ENCODE assay signal across 1 cellular context in genomic region chr19:33683881-33684549, GRCh38.
TF ChIP-seq lines count a peak whose summit lies in the region.

No MANE protein-coding gene starts in this region.

TF ChIP-seq in HepG2, 621 proteins besides CTCF, POLR2A, EP300 and RAD21 (continued from another document):
- TF ChIP-seq ZUFSP (CRISPR knock-in tag; IDR thresholded peaks at IDR 0.05; ENCODE audit: borderline replicate concordance) (no peak), MTA3 (CRISPR knock-in tag; IDR thresholded peaks at IDR 0.05) (no peak), ZNF598 (CRISPR knock-in tag; IDR thresholded peaks at IDR 0.05; ENCODE audit: borderline replicate concordance) (no peak), CAMTA2 (CRISPR knock-in tag; IDR thresholded peaks at IDR 0.05; ENCODE audit: borderline replicate concordance) (no peak), ZNF616 (CRISPR knock-in tag; IDR thresholded peaks at IDR 0.05; ENCODE audit: low read depth) (no peak), CREM (IDR thresholded peaks at IDR 0.05) (no peak), CREM (CRISPR knock-in tag; IDR thresholded peaks at IDR 0.05) (no peak), ZNF749 (CRISPR knock-in tag; IDR thresholded peaks at IDR 0.05; ENCODE audit: borderline replicate concordance) (no peak), ZNF180 (CRISPR knock-in tag; IDR thresholded peaks at IDR 0.05; ENCODE audit: borderline replicate concordance, low read depth) (no peak), RNF2 (conservative IDR thresholded peaks at IDR 0.05; ENCODE audit: low read depth) (no peak), IRF2 (CRISPR knock-in tag; IDR thresholded peaks at IDR 0.05) (no peak), ZNF251 (CRISPR knock-in tag; IDR thresholded peaks at IDR 0.05) (no peak), ZGPAT (CRISPR knock-in tag; IDR thresholded peaks at IDR 0.05) (no peak), PRDM15 (CRISPR knock-in tag; IDR thresholded peaks at IDR 0.05) (0 out of 2 replicates have a peak, but pooled peaks have one; percentile 29), SNAPC2 (CRISPR knock-in tag; IDR thresholded peaks at IDR 0.05) (no peak), ZNF768 (CRISPR knock-in tag; IDR thresholded peaks at IDR 0.05) (peak; percentile 30; the same call in 1 of the 2 replicates)
- TF ChIP-seq, protein P1, sequence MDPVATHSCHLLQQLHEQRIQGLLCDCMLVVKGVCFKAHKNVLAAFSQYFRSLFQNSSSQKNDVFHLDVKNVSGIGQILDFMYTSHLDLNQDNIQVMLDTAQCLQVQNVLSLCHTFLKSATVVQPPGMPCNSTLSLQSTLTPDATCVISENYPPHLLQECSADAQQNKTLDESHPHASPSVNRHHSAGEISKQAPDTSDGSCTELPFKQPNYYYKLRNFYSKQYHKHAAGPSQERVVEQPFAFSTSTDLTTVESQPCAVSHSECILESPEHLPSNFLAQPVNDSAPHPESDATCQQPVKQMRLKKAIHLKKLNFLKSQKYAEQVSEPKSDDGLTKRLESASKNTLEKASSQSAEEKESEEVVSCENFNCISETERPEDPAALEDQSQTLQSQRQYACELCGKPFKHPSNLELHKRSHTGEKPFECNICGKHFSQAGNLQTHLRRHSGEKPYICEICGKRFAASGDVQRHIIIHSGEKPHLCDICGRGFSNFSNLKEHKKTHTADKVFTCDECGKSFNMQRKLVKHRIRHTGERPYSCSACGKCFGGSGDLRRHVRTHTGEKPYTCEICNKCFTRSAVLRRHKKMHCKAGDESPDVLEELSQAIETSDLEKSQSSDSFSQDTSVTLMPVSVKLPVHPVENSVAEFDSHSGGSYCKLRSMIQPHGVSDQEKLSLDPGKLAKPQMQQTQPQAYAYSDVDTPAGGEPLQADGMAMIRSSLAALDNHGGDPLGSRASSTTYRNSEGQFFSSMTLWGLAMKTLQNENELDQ (CRISPR knock-in tag; IDR thresholded peaks at IDR 0.05; ENCODE audit: borderline replicate concordance) = no peak
- TF ChIP-seq, protein P2, sequence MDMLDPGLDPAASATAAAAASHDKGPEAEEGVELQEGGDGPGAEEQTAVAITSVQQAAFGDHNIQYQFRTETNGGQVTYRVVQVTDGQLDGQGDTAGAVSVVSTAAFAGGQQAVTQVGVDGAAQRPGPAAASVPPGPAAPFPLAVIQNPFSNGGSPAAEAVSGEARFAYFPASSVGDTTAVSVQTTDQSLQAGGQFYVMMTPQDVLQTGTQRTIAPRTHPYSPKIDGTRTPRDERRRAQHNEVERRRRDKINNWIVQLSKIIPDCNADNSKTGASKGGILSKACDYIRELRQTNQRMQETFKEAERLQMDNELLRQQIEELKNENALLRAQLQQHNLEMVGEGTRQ (IDR thresholded peaks at IDR 0.05; ENCODE audit: low read depth, low read length) = no peak
- TF ChIP-seq, protein P2 (CRISPR knock-in tag; IDR thresholded peaks at IDR 0.05; ENCODE audit: borderline replicate concordance) = no peak
TF ChIP-seq in HepG2: peak in this region for 19.
